ENCODE assay signal across 18 cellular contexts in the genomic region with DNA sequence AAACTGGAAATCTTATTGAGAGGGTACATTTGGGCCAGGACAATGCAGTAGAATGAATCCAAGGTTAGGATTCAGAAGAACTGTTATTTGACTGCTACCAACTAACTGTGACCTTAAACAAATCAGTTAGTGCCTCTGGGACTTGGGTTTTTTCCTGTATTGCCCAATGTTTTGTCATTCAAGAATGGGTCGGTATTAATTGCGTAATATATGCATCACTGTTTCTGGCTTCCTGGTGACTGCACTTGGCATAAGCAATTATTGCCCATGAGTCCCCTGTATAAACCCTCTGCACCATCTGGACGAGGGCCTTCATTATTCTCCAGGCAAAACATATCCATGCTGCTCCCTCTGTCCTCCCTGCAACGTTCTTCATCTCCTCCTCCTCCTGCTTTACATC.
DNase-seq lines count a peak whose midpoint lies in the region; ATAC-seq and TF ChIP-seq lines count a peak whose summit lies in the region.
"Had no signal": no experiment of that assay in that cellular context is flagged by ENCODE, and none has a peak within 500 bp of the region (broad histone marks: within the 10 kb centered on the region; RNA-seq: fewer than 3 reads in every experiment).

No MANE protein-coding gene starts in this region.

- H3K36me3 Mint-ChIP-seq in MCF 10A (ENCODE audit: insufficient read depth, unreplicated experiment) = no peaks in the 10 kb centered on the region
- H3K36me3 Mint-ChIP-seq in activated CD8-positive, alpha-beta memory T cell treated with anti-CD3 and anti-CD28 coated beads, Interleukin-2, amount 10 ng/mL, durations not matched to agents 7 days and 5 days = no peaks in the 10 kb centered on the region

- no peak for ATAC-seq in activated CD8-positive, alpha-beta memory T cell treated with anti-CD3 and anti-CD28 coated beads, Interleukin-2, amount 10 ng/mL, durations not matched to agents 7 days and 5 days
- ATAC-seq: Panc1 had no signal

- H3K4me2 ChIP-seq in mammary epithelial cell (ENCODE audit: insufficient read depth, low read depth, low read length) = no peak overlapping the region

- 2% methylated on average over 4 of the region's 4 CpGs for WGBS in mammary epithelial cell (ENCODE audit: low coverage, missing lambda C conversion rate)

- intact Hi-C loops in MCF 10A (cut with micrococcal nuclease) = no loop called here
- intact Hi-C loops in mammary epithelial cell (cut with micrococcal nuclease) = no loop called here
- intact Hi-C loops in ascending aorta (cut with DNase I) = no loop called here

- H3K9me3 ChIP-seq in mammary epithelial cell (replicated peaks; ENCODE audit: insufficient read depth, low read length) (peaks cover 5% of the 10 kb centered on the region), ascending aorta (no peaks in the 10 kb centered on the region)

- no peak for TF ChIP-seq CTCF in MCF 10A (IDR thresholded peaks at IDR 0.05; ENCODE audit: unreplicated experiment)
- TF ChIP-seq CTCF in mammary epithelial cell (conservative IDR thresholded peaks at IDR 0.05 in 1 of 2, IDR thresholded peaks at IDR 0.05 in 1 of 2; ENCODE audit: extremely low read depth in 1 of 2, insufficient read depth in 1 of 2, low read depth in 1 of 2, low read length in 2 of 2) = no peak
- TF ChIP-seq CTCF in epithelial cell of proximal tubule (conservative IDR thresholded peaks at IDR 0.05; ENCODE audit: low read depth, low read length) = no peak
- TF ChIP-seq CTCF in GM13976 (IDR thresholded peaks at IDR 0.05; ENCODE audit: borderline replicate concordance, control extremely low read depth, extremely low read depth, insufficient read depth, missing control alignments) = no peak
- no peak for TF ChIP-seq CTCF in ascending aorta (IDR thresholded peaks at IDR 0.05)

- CTCF ChIA-PET in MCF 10A (lab: Yijun Ruan, JAX) (no interaction called here), mammary epithelial cell (lab: Charles Lee; ENCODE audit: low non-redundant PET) (no interaction called here)
- CTCF ChIA-PET in activated CD8-positive, alpha-beta memory T cell treated with anti-CD3 and anti-CD28 coated beads, Interleukin-2, amount 10 ng/mL, durations not matched to agents 7 days and 5 days (lab: Charles Lee) = no interaction called here

- H3K4me1 Mint-ChIP-seq in MCF 10A (ENCODE audit: insufficient read depth, unreplicated experiment) = peaks cover 9% of the 10 kb centered on the region
- H3K4me1 Mint-ChIP-seq in activated CD8-positive, alpha-beta memory T cell treated with anti-CD3 and anti-CD28 coated beads, Interleukin-2, amount 10 ng/mL, durations not matched to agents 7 days and 5 days = no peaks in the 10 kb centered on the region

- H3K27me3 Mint-ChIP-seq in MCF 10A (ENCODE audit: insufficient read depth, unreplicated experiment) = no peaks in the 10 kb centered on the region
- H3K27me3 Mint-ChIP-seq in activated CD8-positive, alpha-beta memory T cell treated with anti-CD3 and anti-CD28 coated beads, Interleukin-2, amount 10 ng/mL, durations not matched to agents 7 days and 5 days = no peaks in the 10 kb centered on the region

- H3K27me3 ChIP-seq in mammary epithelial cell (ENCODE audit: insufficient read depth, low read length) = no peaks in the 10 kb centered on the region
- no peaks in the 10 kb centered on the region for H3K27me3 ChIP-seq in ascending aorta

- H3K4me3 Mint-ChIP-seq in MCF 10A (ENCODE audit: unreplicated experiment) = no peak overlapping the region
- no peak overlapping the region for H3K4me3 Mint-ChIP-seq in activated CD8-positive, alpha-beta memory T cell treated with anti-CD3 and anti-CD28 coated beads, Interleukin-2, amount 10 ng/mL, durations not matched to agents 7 days and 5 days

- no peaks in the 10 kb centered on the region for H3K79me2 ChIP-seq in mammary epithelial cell (ENCODE audit: insufficient read depth, low read length)

- no TSS peak for BruUV-seq in MCF 10A (replicated peaks; lab: Mats Ljungman, UMichigan)
- no TSS peak for BruUV-seq in mammary epithelial cell (replicated peaks; lab: Mats Ljungman, UMichigan)

- H3K9me3 Mint-ChIP-seq in MCF 10A (ENCODE audit: unreplicated experiment) = no peaks in the 10 kb centered on the region
- H3K9me3 Mint-ChIP-seq in activated CD8-positive, alpha-beta memory T cell treated with anti-CD3 and anti-CD28 coated beads, Interleukin-2, amount 10 ng/mL, durations not matched to agents 7 days and 5 days (ENCODE audit: low read depth) = peaks cover 12% of the 10 kb centered on the region

- H3K4me1 ChIP-seq in mammary epithelial cell (ENCODE audit: insufficient read depth, low read length) (no peaks in the 10 kb centered on the region), ascending aorta (no peaks in the 10 kb centered on the region)

- in situ Hi-C loops in mammary epithelial cell (cut with MboI; ENCODE audit: low sequenced_read_pairs in 2 of 2) = no loop called here
- in situ Hi-C loops in GM13976 (cut with MboI; ENCODE audit: low sequenced_read_pairs, unreplicated experiment) = no loop called here

- H3K27ac Mint-ChIP-seq in MCF 10A (ENCODE audit: low read depth, unreplicated experiment) = peak overlapping the region; percentile 22
- H3K27ac Mint-ChIP-seq in activated CD8-positive, alpha-beta memory T cell treated with anti-CD3 and anti-CD28 coated beads, Interleukin-2, amount 10 ng/mL, durations not matched to agents 7 days and 5 days = no peak overlapping the region

- DNase-seq in MCF 10A (ENCODE audit: unreplicated experiment) (peak; percentile 83), mammary epithelial cell (no peak), NCI-H69 (lab: John Stamatoyannopoulos, UW) (peak; percentile 74), epithelial cell of proximal tubule (ENCODE audit: low read depth) (peak; percentile 58), GM13976 (ENCODE audit: low spot score) (no peak), ascending aorta (ENCODE audit: low spot score in 2 of 2) (no peak)
- DNase-seq in activated CD8-positive, alpha-beta memory T cell treated with anti-CD3 and anti-CD28 coated beads, Interleukin-2, amount 10 ng/mL, durations not matched to agents 7 days and 5 days = no peak
- DNase-seq: COR-L47, H7, IMR-90, Karpas-422, NCI-H1436, NCI-H2081 treated with DMSO at 0.1 percent for 48 hours, NCI-H2227 treated with DMSO at 0.1 percent for 48 hours, NCI-H526 treated with DMSO at 0.1 percent for 48 hours had no signal

- POLR2A ChIA-PET in MCF 10A (lab: Yijun Ruan, JAX) = interaction anchor here (1.1 kb wide), 1 partner anchor 11 kb away, joined by 3 read pairs; no protein-coding TSS in a partner anchor

- dilution Hi-C loops in mammary epithelial cell (cut with HindIII; ENCODE audit: low sequenced_read_pairs) = no loop called here

- H3K9ac ChIP-seq in mammary epithelial cell (ENCODE audit: insufficient read depth, low read length) = no peak overlapping the region

- H3K27ac ChIP-seq in mammary epithelial cell (ENCODE audit: insufficient read depth, low read depth, low read length) (no peak overlapping the region), ascending aorta (no peak overlapping the region)
- H3K27ac ChIP-seq: C4-2B, SK-N-MC had no signal

- H3K4me3 ChIP-seq in mammary epithelial cell (replicated peaks in 1 of 3; ENCODE audit: insufficient read depth in 1 of 3, low read depth in 2 of 3, low read length in 3 of 3) (no peak overlapping the region), epithelial cell of proximal tubule (ENCODE audit: low read depth, low read length) (no peak overlapping the region), ascending aorta (no peak overlapping the region)
- H3K4me3 ChIP-seq: SK-N-MC had no signal

- no peaks in the 10 kb centered on the region for H4K20me1 ChIP-seq in mammary epithelial cell (ENCODE audit: insufficient read depth, low read length)

- no peaks in the 10 kb centered on the region for H3K36me3 ChIP-seq in mammary epithelial cell (ENCODE audit: insufficient read depth, low read length)
- no peaks in the 10 kb centered on the region for H3K36me3 ChIP-seq in ascending aorta

- no peak overlapping the region for H2AFZ ChIP-seq in mammary epithelial cell (ENCODE audit: low read depth, low read length)

Comparison
In these comparisons a context has a peak if more than half of its experiments do, and no peak if none do; other contexts are left out.
1. DNase-seq: peak in MCF 10A (single experiment), NCI-H69 (single experiment) and epithelial cell of proximal tubule (single experiment); none in mammary epithelial cell (single experiment), activated CD8-positive, alpha-beta memory T cell treated with anti-CD3 and anti-CD28 coated beads, Interleukin-2, amount 10 ng/mL, durations not matched to agents 7 days and 5 days (single experiment), GM13976 (single experiment) and ascending aorta (0 of 2).